Comparison of ENCODE assay signal across 13 cellular contexts in the genomic region with DNA sequence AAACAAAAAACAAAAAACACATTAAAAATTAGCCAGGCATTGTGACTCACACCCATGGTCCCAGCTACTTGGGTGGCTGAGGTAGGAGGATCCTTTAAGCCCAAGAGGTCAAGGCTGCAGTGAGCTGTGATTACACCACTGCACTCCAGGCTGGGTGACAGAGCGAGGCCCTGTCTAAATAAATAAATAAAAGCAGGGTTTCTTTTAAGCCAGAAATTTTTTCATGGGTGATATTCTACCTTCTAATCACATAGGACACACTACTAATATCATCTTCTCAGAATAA. TPM values are rescaled to one million over a fixed set of nuclear protein-coding genes. Genes with fewer than 3 reads are reported as not detected.
DNase-seq lines count a peak whose midpoint lies in the region; ATAC-seq and TF ChIP-seq lines count a peak whose summit lies in the region.
"Had no signal": no experiment of that assay in that cellular context is flagged by ENCODE, and none has a peak within 500 bp of the region (broad histone marks: within the 10 kb centered on the region; RNA-seq: fewer than 3 reads in every experiment).

No MANE protein-coding gene starts in this region.

- no peaks in the 10 kb centered on the region for H3K9me3 ChIP-seq in adrenal gland (replicated peaks in 1 of 3)
- no peaks in the 10 kb centered on the region for H3K9me3 ChIP-seq in smooth muscle cell (replicated peaks; ENCODE audit: low read depth)
- H3K9me3 ChIP-seq: spleen had no signal

- no peak for TF ChIP-seq POLR2A in adrenal gland (IDR thresholded peaks at IDR 0.05)

- H3K4me1 ChIP-seq in adrenal gland (replicated peaks in 1 of 2): peaks cover 9 to 44% of the 10 kb centered on the region in 2 donors
- peaks cover 27% of the 10 kb centered on the region for H3K4me1 ChIP-seq in smooth muscle cell (ENCODE audit: low read depth)

- 46 to 59% (median 55%) methylated on average over 1 of the region's 1 CpG for WGBS in adrenal gland, 4 donors
- WGBS in smooth muscle cell (ENCODE audit: low lambda C conversion rate): 38% methylated on average over 1 of the region's 1 CpG

- intact Hi-C loops in adrenal gland (cut with DNase I) (loop anchor here in 1 of 2 donors (10.0 kb wide), 1 partner anchor 86 kb away; no protein-coding TSS in a partner anchor), left ventricle myocardium superior (cut with micrococcal nuclease) (no loop called here)

- H3K27ac ChIP-seq in adrenal gland: peak overlapping the region in 4 of 5 donors; percentile 5 to 75 (median 61)
- H3K27ac ChIP-seq in smooth muscle cell (ENCODE audit: low read depth): peak overlapping the region; percentile 71
- H3K27ac ChIP-seq: spleen had no signal

- no peaks in the 10 kb centered on the region for H3K36me3 ChIP-seq in adrenal gland (replicated peaks in 1 of 2)
- H3K36me3 ChIP-seq in smooth muscle cell (ENCODE audit: low read depth): no peaks in the 10 kb centered on the region
- H3K36me3 ChIP-seq: spleen had no signal

- H3F3A ChIP-seq in smooth muscle cell (ENCODE audit: low read depth): peaks cover 34% of the 10 kb centered on the region

- ATAC-seq in left ventricle myocardium superior (peak; percentile 11), GM19463 (IDR thresholded peaks at IDR 0.05; ENCODE audit: unreplicated experiment) (no peak), omental fat pad (ENCODE audit: low FRiP score) (no peak)

- TF ChIP-seq CTCF in adrenal gland (IDR thresholded peaks at IDR 0.05) (no peak), smooth muscle cell (IDR thresholded peaks at IDR 0.05; ENCODE audit: borderline replicate concordance, insufficient read depth, poor library complexity, severe bottlenecking) (no peak), omental fat pad (IDR thresholded peaks at IDR 0.05) (no peak)

- no peak overlapping the region for H2AFZ ChIP-seq in smooth muscle cell (ENCODE audit: low read depth)

- DNase-seq in ELR (ENCODE audit: low read depth) (peak; percentile 80), adrenal gland (peak in 6 of 7 donors; percentile 60 to 79 (median 72)), left ventricle myocardium superior (no peak), smooth muscle cell (lab: John Stamatoyannopoulos, UW; ENCODE audit: unreplicated experiment) (no peak), DMS153 treated with DMSO at 0.1 percent for 48 hours (lab: John Stamatoyannopoulos, UW; ENCODE audit: unreplicated experiment) (no peak), NCI-H2196 treated with DMSO at 0.1 percent for 48 hours (lab: John Stamatoyannopoulos, UW; ENCODE audit: unreplicated experiment) (no peak), omental fat pad (ENCODE audit: low spot score) (no peak)
- DNase-seq: CD8-positive, alpha-beta memory T cell; glutamatergic neuron; midbrain; NCI-H1105; spleen had no signal

- H3K79me2 ChIP-seq in smooth muscle cell (ENCODE audit: low read depth): peaks cover 10% of the 10 kb centered on the region

- H3K4me3 ChIP-seq in adrenal gland (no peak overlapping the region), smooth muscle cell (no peak overlapping the region)
- H3K4me3 ChIP-seq: spleen had no signal

- no peak overlapping the region for H3K9ac ChIP-seq in smooth muscle cell (ENCODE audit: low read depth)

- no peak overlapping the region for H3K4me2 ChIP-seq in smooth muscle cell

- H3K27me3 ChIP-seq in adrenal gland (no peaks in the 10 kb centered on the region), smooth muscle cell (ENCODE audit: low read depth) (no peaks in the 10 kb centered on the region)
- H3K27me3 ChIP-seq: spleen had no signal

- H4K20me1 ChIP-seq in smooth muscle cell (ENCODE audit: low read depth): peaks cover 34% of the 10 kb centered on the region

RNA-seq across cellular contexts. Expression of a gene that starts 14.2 kb away (rescaled TPM):
- total RNA-seq in adrenal gland (10 to 100 TPM; 21.2 to 73.1 (median 41.5) TPM), left ventricle myocardium superior (302 TPM), smooth muscle cell (28.5 and 32.5 TPM in 2 replicates), omental fat pad (10 to 100 TPM; 22.8 to 44.4 (median 30.5) TPM)
- polyA plus RNA-seq in adrenal gland (10 to 100 TPM in 2 of 3 donors, 1 to 10 TPM in 1; 6.7 to 17.3 (median 12.5) TPM), smooth muscle cell (33.0 and 59.4 TPM in 2 replicates)

Comparison
In these comparisons a context has a peak if more than half of its experiments do, and no peak if none do; other contexts are left out.
1. DNase-seq: peak in ELR (single experiment) and adrenal gland (6 of 7); none in left ventricle myocardium superior (single experiment), smooth muscle cell (single experiment), DMS153 treated with DMSO at 0.1 percent for 48 hours (single experiment), NCI-H2196 treated with DMSO at 0.1 percent for 48 hours (single experiment) and omental fat pad (single experiment).